1 cellular context compared by ENCODE assay signal in the genomic region with DNA sequence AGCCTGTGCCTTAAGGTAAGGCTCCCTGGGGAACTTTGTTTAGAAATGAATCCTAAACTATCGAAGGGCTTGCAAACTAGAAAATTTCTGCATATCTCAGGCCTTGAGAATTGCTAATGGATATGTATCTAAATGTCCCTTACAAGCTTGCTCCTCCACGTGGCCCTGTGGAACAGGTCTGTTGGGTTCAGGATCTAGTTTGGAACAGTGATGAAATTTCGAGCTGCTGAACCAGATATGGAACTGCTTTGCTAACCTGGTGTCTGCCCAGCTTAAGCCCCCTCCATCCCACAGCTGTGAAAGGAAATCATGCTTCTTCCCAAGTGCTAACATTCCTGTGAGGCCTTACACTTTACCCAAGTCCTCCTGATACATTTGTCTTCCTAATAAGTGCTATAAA.
TF ChIP-seq lines count a peak whose summit lies in the region.

No MANE protein-coding gene starts in this region.

TF ChIP-seq in GM12878, 131 proteins besides CTCF, POLR2A, EP300 and RAD21:
- TF ChIP-seq HSF1 (IDR thresholded peaks at IDR 0.05; ENCODE audit: low read depth, low read length): no peak
- no peak for TF ChIP-seq SREBF2 (IDR thresholded peaks at IDR 0.05; ENCODE audit: low read length)
- TF ChIP-seq MYC (IDR thresholded peaks at IDR 0.05; ENCODE audit: insufficient read depth, insufficient read length, insufficient replicate concordance, low read length, severe bottlenecking): no peak
- TF ChIP-seq E2F4 (IDR thresholded peaks at IDR 0.05; ENCODE audit: low read depth, low read length): no peak
- TF ChIP-seq SUZ12 (IDR thresholded peaks at IDR 0.05; ENCODE audit: unreplicated experiment): no peak
- TF ChIP-seq IRF5 (IDR thresholded peaks at IDR 0.05; ENCODE audit: borderline replicate concordance): no peak
- TF ChIP-seq, protein P1, sequence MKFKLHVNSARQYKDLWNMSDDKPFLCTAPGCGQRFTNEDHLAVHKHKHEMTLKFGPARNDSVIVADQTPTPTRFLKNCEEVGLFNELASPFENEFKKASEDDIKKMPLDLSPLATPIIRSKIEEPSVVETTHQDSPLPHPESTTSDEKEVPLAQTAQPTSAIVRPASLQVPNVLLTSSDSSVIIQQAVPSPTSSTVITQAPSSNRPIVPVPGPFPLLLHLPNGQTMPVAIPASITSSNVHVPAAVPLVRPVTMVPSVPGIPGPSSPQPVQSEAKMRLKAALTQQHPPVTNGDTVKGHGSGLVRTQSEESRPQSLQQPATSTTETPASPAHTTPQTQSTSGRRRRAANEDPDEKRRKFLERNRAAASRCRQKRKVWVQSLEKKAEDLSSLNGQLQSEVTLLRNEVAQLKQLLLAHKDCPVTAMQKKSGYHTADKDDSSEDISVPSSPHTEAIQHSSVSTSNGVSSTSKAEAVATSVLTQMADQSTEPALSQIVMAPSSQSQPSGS (IDR thresholded peaks at IDR 0.05; ENCODE audit: low read length): no peak
- TF ChIP-seq JUND (IDR thresholded peaks at IDR 0.05; ENCODE audit: low read depth, low read length): no peak
- TF ChIP-seq KDM1A (IDR thresholded peaks at IDR 0.05; ENCODE audit: borderline replicate concordance): no peak
- TF ChIP-seq, protein P2, sequence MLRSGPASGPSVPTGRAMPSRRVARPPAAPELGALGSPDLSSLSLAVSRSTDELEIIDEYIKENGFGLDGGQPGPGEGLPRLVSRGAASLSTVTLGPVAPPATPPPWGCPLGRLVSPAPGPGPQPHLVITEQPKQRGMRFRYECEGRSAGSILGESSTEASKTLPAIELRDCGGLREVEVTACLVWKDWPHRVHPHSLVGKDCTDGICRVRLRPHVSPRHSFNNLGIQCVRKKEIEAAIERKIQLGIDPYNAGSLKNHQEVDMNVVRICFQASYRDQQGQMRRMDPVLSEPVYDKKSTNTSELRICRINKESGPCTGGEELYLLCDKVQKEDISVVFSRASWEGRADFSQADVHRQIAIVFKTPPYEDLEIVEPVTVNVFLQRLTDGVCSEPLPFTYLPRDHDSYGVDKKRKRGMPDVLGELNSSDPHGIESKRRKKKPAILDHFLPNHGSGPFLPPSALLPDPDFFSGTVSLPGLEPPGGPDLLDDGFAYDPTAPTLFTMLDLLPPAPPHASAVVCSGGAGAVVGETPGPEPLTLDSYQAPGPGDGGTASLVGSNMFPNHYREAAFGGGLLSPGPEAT (IDR thresholded peaks at IDR 0.05; ENCODE audit: low read depth): no peak
- TF ChIP-seq HDAC6 (IDR thresholded peaks at IDR 0.05; ENCODE audit: unreplicated experiment): no peak
- TF ChIP-seq ZBTB4 (CRISPR knock-in tag; IDR thresholded peaks at IDR 0.05): no peak
- no peak for TF ChIP-seq FOXK2 (IDR thresholded peaks at IDR 0.05)
- TF ChIP-seq BHLHE40 (IDR thresholded peaks at IDR 0.05; ENCODE audit: borderline replicate concordance in 1 of 2, low read depth in 2 of 2, low read length in 1 of 2): no peak
- no peak for TF ChIP-seq RAD51 (IDR thresholded peaks at IDR 0.05)
- TF ChIP-seq, protein P3, sequence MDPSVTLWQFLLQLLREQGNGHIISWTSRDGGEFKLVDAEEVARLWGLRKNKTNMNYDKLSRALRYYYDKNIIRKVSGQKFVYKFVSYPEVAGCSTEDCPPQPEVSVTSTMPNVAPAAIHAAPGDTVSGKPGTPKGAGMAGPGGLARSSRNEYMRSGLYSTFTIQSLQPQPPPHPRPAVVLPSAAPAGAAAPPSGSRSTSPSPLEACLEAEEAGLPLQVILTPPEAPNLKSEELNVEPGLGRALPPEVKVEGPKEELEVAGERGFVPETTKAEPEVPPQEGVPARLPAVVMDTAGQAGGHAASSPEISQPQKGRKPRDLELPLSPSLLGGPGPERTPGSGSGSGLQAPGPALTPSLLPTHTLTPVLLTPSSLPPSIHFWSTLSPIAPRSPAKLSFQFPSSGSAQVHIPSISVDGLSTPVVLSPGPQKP (IDR thresholded peaks at IDR 0.05; ENCODE audit: low read depth, low read length): no peak
- TF ChIP-seq TAF1 (IDR thresholded peaks at IDR 0.05; ENCODE audit: borderline replicate concordance, low read depth, low read length): no peak
- no peak for TF ChIP-seq ZNF622 (IDR thresholded peaks at IDR 0.05)
- no peak for TF ChIP-seq BMI1 (IDR thresholded peaks at IDR 0.05; ENCODE audit: borderline replicate concordance)
- no peak for TF ChIP-seq PKNOX1 (IDR thresholded peaks at IDR 0.05)
